In the genomic region with DNA sequence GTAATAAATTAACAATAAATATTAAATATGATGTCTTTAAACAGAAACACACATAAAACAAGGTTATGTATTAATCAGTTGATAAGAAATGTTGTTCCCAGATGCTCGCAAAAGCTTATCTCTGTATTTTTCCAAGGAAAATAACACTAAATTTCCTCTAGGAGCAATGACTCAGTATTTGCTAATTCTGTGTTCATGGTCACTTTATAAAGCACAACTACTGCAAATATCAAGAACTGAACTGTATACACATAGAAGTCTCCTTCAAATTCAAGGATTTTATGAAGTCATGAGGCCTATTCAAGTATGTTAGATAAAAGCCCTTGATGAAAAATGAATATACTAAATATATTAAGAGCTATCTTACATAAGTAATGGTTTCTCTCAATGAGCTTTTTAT, we compare ENCODE assay signal across 26 cellular contexts.
"Had no signal": no experiment of that assay in that cellular context is flagged by ENCODE, and none has a peak within 500 bp of the region (broad histone marks: within the 10 kb centered on the region; RNA-seq: fewer than 3 reads in every experiment).

No MANE protein-coding gene starts in this region.

- H3K27me3 ChIP-seq: left lung, ovary, tibial nerve, uterus had no signal

- H3K4me1 ChIP-seq: left lung, prostate gland, tibial nerve, uterus had no signal

- FAIRE-seq: keratinocyte had no signal

- H3K9me3 ChIP-seq: left lung, ovary, prostate gland, tibial nerve, uterus had no signal

- ATAC-seq: left cardiac atrium; left lung; natural killer cell; right cardiac atrium; sciatic nerve; stimulated activated memory B cell treated with anti-CD40 and anti-IgM and Interleukin-4, amounts not matched to agents 10 μg/mL and 1 μg/mL and 100 μg/mL, for 72 hours; stimulated activated naive CD8-positive, alpha-beta T cell treated with anti-CD3 and anti-CD28 coated beads, Interleukin-15, amount 100 ng/mL, for 72 hours had no signal

- H3K4me3 ChIP-seq: left lung, lung, ovary, prostate gland, skin epidermis, tibial nerve, uterus had no signal

- H3K27ac ChIP-seq: left lung, ovary, prostate gland, skin epidermis, tibial nerve, uterus had no signal

- H3K36me3 ChIP-seq: left lung, ovary, prostate gland, tibial nerve, uterus had no signal

- DNase-seq: hippocampal formation; kidney glomerular epithelial cell; left cardiac atrium; left lung; mesendoderm; naive B cell; natural killer cell; ovary; posterior cingulate gyrus; retina; right cardiac atrium; stimulated activated CD4-positive, alpha-beta T cell treated with anti-CD3 and anti-CD28 coated beads, Interleukin-1b, Interleukin-23, amount 100 ng/mL, for 48 hours; stimulated activated CD4-positive, alpha-beta T cell treated with anti-CD3 and anti-CD28 coated beads, Interleukin-2, amount 100 ng/mL, for 48 hours; stimulated activated CD4-positive, alpha-beta T cell treated with anti-CD3 and anti-CD28 coated beads, Interleukin-4, amount 100 ng/mL, for 4 hours; stimulated activated CD8-positive, alpha-beta memory T cell treated with anti-CD3 and anti-CD28 coated beads, Interleukin-4, amount 100 ng/mL, for 48 hours; stimulated activated naive CD4-positive, alpha-beta T cell treated with Interleukin-2 at 50 U/mL for 16 hours; stimulated activated naive CD8-positive, alpha-beta T cell treated with anti-CD3 and anti-CD28 coated beads, Interleukin-15, amount 100 ng/mL, for 72 hours; substantia nigra; uterus had no signal
